In the genomic region with DNA sequence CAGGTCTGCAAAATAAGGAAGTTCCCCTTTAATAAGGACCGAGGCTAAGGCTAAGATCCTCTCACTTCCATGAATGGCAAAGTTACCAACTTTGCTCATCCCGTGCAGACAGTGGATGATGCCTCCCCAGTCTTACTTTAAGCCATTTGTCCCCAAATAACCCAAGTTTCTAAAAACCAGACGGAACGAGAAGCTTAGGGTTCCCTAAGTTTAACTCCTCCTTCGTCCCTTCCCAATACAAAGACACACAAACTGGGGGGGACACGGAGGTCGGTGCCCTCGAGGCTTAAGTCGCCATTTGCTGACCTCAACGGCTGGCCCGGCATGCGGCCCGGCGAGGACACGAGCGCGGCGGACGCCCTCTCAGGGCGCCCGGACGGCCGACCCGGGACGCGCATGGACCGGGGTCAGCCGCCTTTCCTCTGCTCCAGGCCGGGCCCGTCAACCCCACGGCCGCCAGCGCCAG, we compare ENCODE assay signal across 1 cellular context.
TF ChIP-seq lines count a peak whose summit lies in the region.

No MANE protein-coding gene starts in this region.

TF ChIP-seq in HepG2, 621 proteins besides CTCF, POLR2A, EP300 and RAD21 (continued from another document and continues in another):
- TF ChIP-seq, protein P1, sequence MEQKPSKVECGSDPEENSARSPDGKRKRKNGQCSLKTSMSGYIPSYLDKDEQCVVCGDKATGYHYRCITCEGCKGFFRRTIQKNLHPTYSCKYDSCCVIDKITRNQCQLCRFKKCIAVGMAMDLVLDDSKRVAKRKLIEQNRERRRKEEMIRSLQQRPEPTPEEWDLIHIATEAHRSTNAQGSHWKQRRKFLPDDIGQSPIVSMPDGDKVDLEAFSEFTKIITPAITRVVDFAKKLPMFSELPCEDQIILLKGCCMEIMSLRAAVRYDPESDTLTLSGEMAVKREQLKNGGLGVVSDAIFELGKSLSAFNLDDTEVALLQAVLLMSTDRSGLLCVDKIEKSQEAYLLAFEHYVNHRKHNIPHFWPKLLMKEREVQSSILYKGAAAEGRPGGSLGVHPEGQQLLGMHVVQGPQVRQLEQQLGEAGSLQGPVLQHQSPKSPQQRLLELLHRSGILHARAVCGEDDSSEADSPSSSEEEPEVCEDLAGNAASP (CRISPR knock-in tag; IDR thresholded peaks at IDR 0.05; ENCODE audit: borderline replicate concordance): no peak
- TF ChIP-seq, protein P2, sequence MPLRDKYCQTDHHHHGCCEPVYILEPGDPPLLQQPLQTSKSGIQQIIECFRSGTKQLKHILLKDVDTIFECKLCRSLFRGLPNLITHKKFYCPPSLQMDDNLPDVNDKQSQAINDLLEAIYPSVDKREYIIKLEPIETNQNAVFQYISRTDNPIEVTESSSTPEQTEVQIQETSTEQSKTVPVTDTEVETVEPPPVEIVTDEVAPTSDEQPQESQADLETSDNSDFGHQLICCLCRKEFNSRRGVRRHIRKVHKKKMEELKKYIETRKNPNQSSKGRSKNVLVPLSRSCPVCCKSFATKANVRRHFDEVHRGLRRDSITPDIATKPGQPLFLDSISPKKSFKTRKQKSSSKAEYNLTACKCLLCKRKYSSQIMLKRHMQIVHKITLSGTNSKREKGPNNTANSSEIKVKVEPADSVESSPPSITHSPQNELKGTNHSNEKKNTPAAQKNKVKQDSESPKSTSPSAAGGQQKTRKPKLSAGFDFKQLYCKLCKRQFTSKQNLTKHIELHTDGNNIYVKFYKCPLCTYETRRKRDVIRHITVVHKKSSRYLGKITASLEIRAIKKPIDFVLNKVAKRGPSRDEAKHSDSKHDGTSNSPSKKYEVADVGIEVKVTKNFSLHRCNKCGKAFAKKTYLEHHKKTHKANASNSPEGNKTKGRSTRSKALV (CRISPR knock-in tag; IDR thresholded peaks at IDR 0.05): peak; percentile 58; the same call in 1 of the 2 replicates
- TF ChIP-seq ZNF577 (CRISPR knock-in tag; IDR thresholded peaks at IDR 0.05; ENCODE audit: borderline replicate concordance, low read depth) (no peak), ZNF605 (CRISPR knock-in tag; IDR thresholded peaks at IDR 0.05) (0 out of 2 replicates have a peak, but pooled peaks have one; percentile 40), KDM4B (CRISPR knock-in tag; IDR thresholded peaks at IDR 0.05) (no peak), RBAK (CRISPR knock-in tag; IDR thresholded peaks at IDR 0.05) (no peak), ZMYM3 (CRISPR knock-in tag; IDR thresholded peaks at IDR 0.05) (no peak), ELF4 (CRISPR knock-in tag; IDR thresholded peaks at IDR 0.05; ENCODE audit: borderline replicate concordance) (no peak), BORCS8-MEF2B (CRISPR knock-in tag; IDR thresholded peaks at IDR 0.05) (no peak), ARID2 (CRISPR knock-in tag; IDR thresholded peaks at IDR 0.05; ENCODE audit: borderline replicate concordance) (no peak), MAZ (IDR thresholded peaks at IDR 0.05; ENCODE audit: borderline replicate concordance, low read depth, low read length) (no peak), MAZ (CRISPR knock-in tag; IDR thresholded peaks at IDR 0.05; ENCODE audit: low read depth) (no peak), MIER2 (CRISPR knock-in tag; IDR thresholded peaks at IDR 0.05) (no peak), TGIF2 (CRISPR knock-in tag; IDR thresholded peaks at IDR 0.05) (no peak), DNMT3B (CRISPR knock-in tag; conservative IDR thresholded peaks at IDR 0.05) (no peak), RBFOX2 (IDR thresholded peaks at IDR 0.05; ENCODE audit: low read depth, low read length) (no peak), SMAD9 (CRISPR knock-in tag; IDR thresholded peaks at IDR 0.05) (no peak), NFE2L2 (IDR thresholded peaks at IDR 0.05; ENCODE audit: low read length) (no peak), TAF15 (IDR thresholded peaks at IDR 0.05; ENCODE audit: low read depth, low read length, poor library complexity, severe bottlenecking) (no peak), SKI (IDR thresholded peaks at IDR 0.05; ENCODE audit: partially characterized antibody) (no peak), ZNF713 (CRISPR knock-in tag; IDR thresholded peaks at IDR 0.05) (no peak), ZNF788 (CRISPR knock-in tag; IDR thresholded peaks at IDR 0.05; ENCODE audit: borderline replicate concordance) (0 out of 2 replicates have a peak, but pooled peaks have one; percentile 1), RFX3 (CRISPR knock-in tag; IDR thresholded peaks at IDR 0.05) (no peak), ZSCAN21 (CRISPR knock-in tag; IDR thresholded peaks at IDR 0.05; ENCODE audit: borderline replicate concordance) (no peak), HES4 (CRISPR knock-in tag; IDR thresholded peaks at IDR 0.05; ENCODE audit: borderline replicate concordance) (no peak), SOX13 (IDR thresholded peaks at IDR 0.05) (no peak), SOX13 (CRISPR knock-in tag; conservative IDR thresholded peaks at IDR 0.05 in 1 of 2, IDR thresholded peaks at IDR 0.05 in 1 of 2) (no peak; a peak in 1 of 4 replicates), NR2F2 (IDR thresholded peaks at IDR 0.05; ENCODE audit: borderline replicate concordance, low read depth) (no peak), ZNF329 (CRISPR knock-in tag; IDR thresholded peaks at IDR 0.05; ENCODE audit: low read depth) (no peak; the same call in 1 of the 2 replicates), ZNF292 (CRISPR knock-in tag; IDR thresholded peaks at IDR 0.05; ENCODE audit: borderline replicate concordance, low read depth) (no peak), TBX2 (CRISPR knock-in tag; IDR thresholded peaks at IDR 0.05; ENCODE audit: borderline replicate concordance) (no peak), PCBP2 (optimal IDR thresholded peaks at IDR 0.05; ENCODE audit: low read depth, low read length, poor library complexity, severe bottlenecking) (no peak), MTF1 (CRISPR knock-in tag; IDR thresholded peaks at IDR 0.05) (no peak; the same call in none of the 2 replicates), ZNF260 (CRISPR knock-in tag; IDR thresholded peaks at IDR 0.05; ENCODE audit: borderline replicate concordance, low read depth) (no peak), ZNF33A (CRISPR knock-in tag; IDR thresholded peaks at IDR 0.05; ENCODE audit: borderline replicate concordance) (no peak), JARID2 (CRISPR knock-in tag; IDR thresholded peaks at IDR 0.05; ENCODE audit: insufficient replicate concordance) (no peak), SMYD3 (CRISPR knock-in tag; IDR thresholded peaks at IDR 0.05) (no peak), MYC (CRISPR knock-in tag; IDR thresholded peaks at IDR 0.05; ENCODE audit: borderline replicate concordance) (peak; percentile 77; the same call in 1 of the 2 replicates), MBD4 (IDR thresholded peaks at IDR 0.05; ENCODE audit: borderline replicate concordance, low read length) (no peak), SIX1 (CRISPR knock-in tag; IDR thresholded peaks at IDR 0.05; ENCODE audit: borderline replicate concordance) (no peak), SIX4 (CRISPR knock-in tag; IDR thresholded peaks at IDR 0.05) (no peak), ETV6 (CRISPR knock-in tag; conservative IDR thresholded peaks at IDR 0.05) (no peak)
- TF ChIP-seq, protein P3, sequence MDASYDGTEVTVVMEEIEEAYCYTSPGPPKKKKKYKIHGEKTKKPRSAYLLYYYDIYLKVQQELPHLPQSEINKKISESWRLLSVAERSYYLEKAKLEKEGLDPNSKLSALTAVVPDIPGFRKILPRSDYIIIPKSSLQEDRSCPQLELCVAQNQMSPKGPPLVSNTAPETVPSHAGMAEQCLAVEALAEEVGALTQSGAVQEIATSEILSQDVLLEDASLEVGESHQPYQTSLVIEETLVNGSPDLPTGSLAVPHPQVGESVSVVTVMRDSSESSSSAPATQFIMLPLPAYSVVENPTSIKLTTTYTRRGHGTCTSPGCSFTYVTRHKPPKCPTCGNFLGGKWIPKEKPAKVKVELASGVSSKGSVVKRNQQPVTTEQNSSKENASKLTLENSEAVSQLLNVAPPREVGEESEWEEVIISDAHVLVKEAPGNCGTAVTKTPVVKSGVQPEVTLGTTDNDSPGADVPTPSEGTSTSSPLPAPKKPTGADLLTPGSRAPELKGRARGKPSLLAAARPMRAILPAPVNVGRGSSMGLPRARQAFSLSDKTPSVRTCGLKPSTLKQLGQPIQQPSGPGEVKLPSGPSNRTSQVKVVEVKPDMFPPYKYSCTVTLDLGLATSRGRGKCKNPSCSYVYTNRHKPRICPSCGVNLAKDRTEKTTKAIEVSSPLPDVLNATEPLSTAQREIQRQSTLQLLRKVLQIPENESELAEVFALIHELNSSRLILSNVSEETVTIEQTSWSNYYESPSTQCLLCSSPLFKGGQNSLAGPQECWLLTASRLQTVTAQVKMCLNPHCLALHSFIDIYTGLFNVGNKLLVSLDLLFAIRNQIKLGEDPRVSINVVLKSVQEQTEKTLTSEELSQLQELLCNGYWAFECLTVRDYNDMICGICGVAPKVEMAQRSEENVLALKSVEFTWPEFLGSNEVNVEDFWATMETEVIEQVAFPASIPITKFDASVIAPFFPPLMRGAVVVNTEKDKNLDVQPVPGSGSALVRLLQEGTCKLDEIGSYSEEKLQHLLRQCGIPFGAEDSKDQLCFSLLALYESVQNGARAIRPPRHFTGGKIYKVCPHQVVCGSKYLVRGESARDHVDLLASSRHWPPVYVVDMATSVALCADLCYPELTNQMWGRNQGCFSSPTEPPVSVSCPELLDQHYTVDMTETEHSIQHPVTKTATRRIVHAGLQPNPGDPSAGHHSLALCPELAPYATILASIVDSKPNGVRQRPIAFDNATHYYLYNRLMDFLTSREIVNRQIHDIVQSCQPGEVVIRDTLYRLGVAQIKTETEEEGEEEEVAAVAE (CRISPR knock-in tag; IDR thresholded peaks at IDR 0.05; ENCODE audit: borderline replicate concordance): no peak; the same call in 1 of the 2 replicates
- TF ChIP-seq, protein P4, sequence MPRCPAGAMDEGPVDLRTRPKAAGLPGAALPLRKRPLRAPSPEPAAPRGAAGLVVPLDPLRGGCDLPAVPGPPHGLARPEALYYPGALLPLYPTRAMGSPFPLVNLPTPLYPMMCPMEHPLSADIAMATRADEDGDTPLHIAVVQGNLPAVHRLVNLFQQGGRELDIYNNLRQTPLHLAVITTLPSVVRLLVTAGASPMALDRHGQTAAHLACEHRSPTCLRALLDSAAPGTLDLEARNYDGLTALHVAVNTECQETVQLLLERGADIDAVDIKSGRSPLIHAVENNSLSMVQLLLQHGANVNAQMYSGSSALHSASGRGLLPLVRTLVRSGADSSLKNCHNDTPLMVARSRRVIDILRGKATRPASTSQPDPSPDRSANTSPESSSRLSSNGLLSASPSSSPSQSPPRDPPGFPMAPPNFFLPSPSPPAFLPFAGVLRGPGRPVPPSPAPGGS (CRISPR knock-in tag; IDR thresholded peaks at IDR 0.05): no peak
- TF ChIP-seq, protein P5, sequence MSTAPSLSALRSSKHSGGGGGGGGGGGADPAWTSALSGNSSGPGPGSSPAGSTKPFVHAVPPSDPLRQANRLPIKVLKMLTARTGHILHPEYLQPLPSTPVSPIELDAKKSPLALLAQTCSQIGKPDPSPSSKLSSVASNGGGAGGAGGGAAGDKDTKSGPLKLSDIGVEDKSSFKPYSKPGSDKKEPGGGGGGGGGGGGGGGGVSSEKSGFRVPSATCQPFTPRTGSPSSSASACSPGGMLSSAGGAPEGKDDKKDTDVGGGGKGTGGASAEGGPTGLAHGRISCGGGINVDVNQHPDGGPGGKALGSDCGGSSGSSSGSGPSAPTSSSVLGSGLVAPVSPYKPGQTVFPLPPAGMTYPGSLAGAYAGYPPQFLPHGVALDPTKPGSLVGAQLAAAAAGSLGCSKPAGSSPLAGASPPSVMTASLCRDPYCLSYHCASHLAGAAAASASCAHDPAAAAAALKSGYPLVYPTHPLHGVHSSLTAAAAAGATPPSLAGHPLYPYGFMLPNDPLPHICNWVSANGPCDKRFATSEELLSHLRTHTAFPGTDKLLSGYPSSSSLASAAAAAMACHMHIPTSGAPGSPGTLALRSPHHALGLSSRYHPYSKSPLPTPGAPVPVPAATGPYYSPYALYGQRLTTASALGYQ (CRISPR knock-in tag; IDR thresholded peaks at IDR 0.05): 0 out of 2 replicates have a peak, but pooled peaks have one; percentile 32
- TF ChIP-seq, protein P6, sequence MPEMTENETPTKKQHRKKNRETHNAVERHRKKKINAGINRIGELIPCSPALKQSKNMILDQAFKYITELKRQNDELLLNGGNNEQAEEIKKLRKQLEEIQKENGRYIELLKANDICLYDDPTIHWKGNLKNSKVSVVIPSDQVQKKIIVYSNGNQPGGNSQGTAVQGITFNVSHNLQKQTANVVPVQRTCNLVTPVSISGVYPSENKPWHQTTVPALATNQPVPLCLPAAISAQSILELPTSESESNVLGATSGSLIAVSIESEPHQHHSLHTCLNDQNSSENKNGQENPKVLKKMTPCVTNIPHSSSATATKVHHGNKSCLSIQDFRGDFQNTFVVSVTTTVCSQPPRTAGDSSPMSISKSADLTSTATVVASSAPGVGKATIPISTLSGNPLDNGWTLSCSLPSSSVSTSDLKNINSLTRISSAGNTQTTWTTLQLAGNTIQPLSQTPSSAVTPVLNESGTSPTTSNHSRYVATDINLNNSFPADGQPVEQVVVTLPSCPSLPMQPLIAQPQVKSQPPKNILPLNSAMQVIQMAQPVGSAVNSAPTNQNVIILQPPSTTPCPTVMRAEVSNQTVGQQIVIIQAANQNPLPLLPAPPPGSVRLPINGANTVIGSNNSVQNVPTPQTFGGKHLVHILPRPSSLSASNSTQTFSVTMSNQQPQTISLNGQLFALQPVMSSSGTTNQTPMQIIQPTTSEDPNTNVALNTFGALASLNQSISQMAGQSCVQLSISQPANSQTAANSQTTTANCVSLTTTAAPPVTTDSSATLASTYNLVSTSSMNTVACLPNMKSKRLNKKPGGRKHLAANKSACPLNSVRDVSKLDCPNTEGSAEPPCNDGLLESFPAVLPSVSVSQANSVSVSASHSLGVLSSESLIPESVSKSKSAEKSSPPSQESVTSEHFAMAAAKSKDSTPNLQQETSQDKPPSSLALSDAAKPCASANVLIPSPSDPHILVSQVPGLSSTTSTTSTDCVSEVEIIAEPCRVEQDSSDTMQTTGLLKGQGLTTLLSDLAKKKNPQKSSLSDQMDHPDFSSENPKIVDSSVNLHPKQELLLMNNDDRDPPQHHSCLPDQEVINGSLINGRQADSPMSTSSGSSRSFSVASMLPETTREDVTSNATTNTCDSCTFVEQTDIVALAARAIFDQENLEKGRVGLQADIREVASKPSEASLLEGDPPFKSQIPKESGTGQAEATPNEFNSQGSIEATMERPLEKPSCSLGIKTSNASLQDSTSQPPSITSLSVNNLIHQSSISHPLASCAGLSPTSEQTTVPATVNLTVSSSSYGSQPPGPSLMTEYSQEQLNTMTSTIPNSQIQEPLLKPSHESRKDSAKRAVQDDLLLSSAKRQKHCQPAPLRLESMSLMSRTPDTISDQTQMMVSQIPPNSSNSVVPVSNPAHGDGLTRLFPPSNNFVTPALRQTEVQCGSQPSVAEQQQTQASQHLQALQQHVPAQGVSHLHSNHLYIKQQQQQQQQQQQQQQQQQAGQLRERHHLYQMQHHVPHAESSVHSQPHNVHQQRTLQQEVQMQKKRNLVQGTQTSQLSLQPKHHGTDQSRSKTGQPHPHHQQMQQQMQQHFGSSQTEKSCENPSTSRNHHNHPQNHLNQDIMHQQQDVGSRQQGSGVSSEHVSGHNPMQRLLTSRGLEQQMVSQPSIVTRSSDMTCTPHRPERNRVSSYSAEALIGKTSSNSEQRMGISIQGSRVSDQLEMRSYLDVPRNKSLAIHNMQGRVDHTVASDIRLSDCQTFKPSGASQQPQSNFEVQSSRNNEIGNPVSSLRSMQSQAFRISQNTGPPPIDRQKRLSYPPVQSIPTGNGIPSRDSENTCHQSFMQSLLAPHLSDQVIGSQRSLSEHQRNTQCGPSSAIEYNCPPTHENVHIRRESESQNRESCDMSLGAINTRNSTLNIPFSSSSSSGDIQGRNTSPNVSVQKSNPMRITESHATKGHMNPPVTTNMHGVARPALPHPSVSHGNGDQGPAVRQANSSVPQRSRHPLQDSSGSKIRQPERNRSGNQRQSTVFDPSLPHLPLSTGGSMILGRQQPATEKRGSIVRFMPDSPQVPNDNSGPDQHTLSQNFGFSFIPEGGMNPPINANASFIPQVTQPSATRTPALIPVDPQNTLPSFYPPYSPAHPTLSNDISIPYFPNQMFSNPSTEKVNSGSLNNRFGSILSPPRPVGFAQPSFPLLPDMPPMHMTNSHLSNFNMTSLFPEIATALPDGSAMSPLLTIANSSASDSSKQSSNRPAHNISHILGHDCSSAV (CRISPR knock-in tag; IDR thresholded peaks at IDR 0.05; ENCODE audit: borderline replicate concordance): no peak
